ENCODE assay signal across 20 cellular contexts in the genomic region with DNA sequence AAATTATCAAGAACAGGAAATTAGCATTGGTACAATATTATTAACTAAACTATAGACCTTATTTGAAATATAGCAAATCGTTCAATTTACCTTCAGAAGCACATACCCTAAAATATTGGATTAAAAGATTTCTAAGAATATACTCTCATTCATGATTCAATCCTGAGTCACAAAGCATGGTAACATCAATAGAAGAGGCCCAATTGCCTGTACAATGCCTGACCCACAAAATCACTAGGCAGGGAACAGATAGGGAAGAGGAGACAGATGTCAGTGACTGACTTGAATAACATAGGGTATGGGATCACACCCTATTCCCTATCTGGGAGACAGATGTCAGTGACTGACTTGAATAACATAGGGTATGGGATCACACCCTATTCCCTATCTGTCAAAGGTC.
"Had no signal": no experiment of that assay in that cellular context is flagged by ENCODE, and none has a peak within 500 bp of the region (broad histone marks: within the 10 kb centered on the region; RNA-seq: fewer than 3 reads in every experiment).

No MANE protein-coding gene starts in this region.

- H3K9me3 ChIP-seq: colonic mucosa, heart left ventricle, transverse colon had no signal

- ATAC-seq: activated CD8-positive, alpha-beta T cell treated with anti-CD3 and anti-CD28 coated beads, Interleukin-2, amount 10 ng/mL, durations not matched to agents 7 days and 5 days; activated T-cell treated with anti-CD3 and anti-CD28 coated beads, Interleukin-2, amount 50 U/mL, for 72 hours; heart left ventricle; stimulated activated naive CD8-positive, alpha-beta T cell treated with anti-CD3 and anti-CD28 coated beads, Interleukin-15, Interleukin-2, amounts not matched to agents 100 U/mL and 50 U/mL, for 24 hours; T-helper 17 cell; WTC11 had no signal

- H3K9me3 Mint-ChIP-seq: brain, nephron progenitor cell, WTC11 had no signal

- H3K27ac ChIP-seq: colonic mucosa, transverse colon had no signal

- H3K4me3 ChIP-seq: colonic mucosa, heart left ventricle, skin epidermis, transverse colon had no signal

- H3K4me3 Mint-ChIP-seq: activated CD8-positive, alpha-beta T cell treated with anti-CD3 and anti-CD28 coated beads, Interleukin-2, amount 10 ng/mL, durations not matched to agents 7 days and 5 days; activated naive CD8-positive, alpha-beta T cell; activated T-cell treated with anti-CD3 and anti-CD28 coated beads, Interleukin-2, amount 50 U/mL, for 72 hours; brain; immature natural killer cell; nephron progenitor cell; T-helper 17 cell; WTC11 had no signal

- H3K27me3 ChIP-seq: colonic mucosa, heart left ventricle, transverse colon had no signal

- H3K27me3 Mint-ChIP-seq: activated naive CD8-positive, alpha-beta T cell; brain; T-helper 17 cell had no signal

- H3K4me1 ChIP-seq: colonic mucosa, heart left ventricle, transverse colon had no signal

- DNase-seq: activated CD4-positive, alpha-beta T cell treated with anti-CD3 and anti-CD28 coated beads for 48 hours; activated CD8-positive, alpha-beta memory T cell treated with anti-CD3 and anti-CD28 coated beads, Interleukin-2, amount 50 U/mL, for 4 hours; activated CD8-positive, alpha-beta T cell treated with anti-CD3 and anti-CD28 coated beads, Interleukin-2, amount 10 ng/mL, durations not matched to agents 7 days and 5 days; activated gamma-delta T cell treated with Interleukin-2 at 50 U/mL for 16 hours; activated T-cell treated with anti-CD3 and anti-CD28 coated beads, Interleukin-2, amount 50 U/mL, for 72 hours; amniotic stem cell; central memory CD4-positive, alpha-beta T cell; colonic mucosa; effector CD4-positive, alpha-beta T cell; heart left ventricle; immature natural killer cell; nephron progenitor cell; occipital lobe; stimulated activated naive CD8-positive, alpha-beta T cell treated with anti-CD3 and anti-CD28 coated beads, Interleukin-15, Interleukin-2, amounts not matched to agents 100 U/mL and 50 U/mL, for 24 hours; T-helper 17 cell; transverse colon had no signal

- H3K27ac Mint-ChIP-seq: activated CD8-positive, alpha-beta T cell treated with anti-CD3 and anti-CD28 coated beads, Interleukin-2, amount 10 ng/mL, durations not matched to agents 7 days and 5 days; activated naive CD8-positive, alpha-beta T cell; activated T-cell treated with anti-CD3 and anti-CD28 coated beads, Interleukin-2, amount 50 U/mL, for 72 hours; brain; immature natural killer cell; nephron progenitor cell; T-helper 17 cell; WTC11 had no signal

- H3K4me1 Mint-ChIP-seq: immature natural killer cell, nephron progenitor cell, T-helper 17 cell, WTC11 had no signal

- H3K36me3 ChIP-seq: colonic mucosa, heart left ventricle, transverse colon had no signal

- H3K36me3 Mint-ChIP-seq: activated naive CD8-positive, alpha-beta T cell; brain; immature natural killer cell; WTC11 had no signal
